ENCODE assay signal across 3 cellular contexts in the genomic region with DNA sequence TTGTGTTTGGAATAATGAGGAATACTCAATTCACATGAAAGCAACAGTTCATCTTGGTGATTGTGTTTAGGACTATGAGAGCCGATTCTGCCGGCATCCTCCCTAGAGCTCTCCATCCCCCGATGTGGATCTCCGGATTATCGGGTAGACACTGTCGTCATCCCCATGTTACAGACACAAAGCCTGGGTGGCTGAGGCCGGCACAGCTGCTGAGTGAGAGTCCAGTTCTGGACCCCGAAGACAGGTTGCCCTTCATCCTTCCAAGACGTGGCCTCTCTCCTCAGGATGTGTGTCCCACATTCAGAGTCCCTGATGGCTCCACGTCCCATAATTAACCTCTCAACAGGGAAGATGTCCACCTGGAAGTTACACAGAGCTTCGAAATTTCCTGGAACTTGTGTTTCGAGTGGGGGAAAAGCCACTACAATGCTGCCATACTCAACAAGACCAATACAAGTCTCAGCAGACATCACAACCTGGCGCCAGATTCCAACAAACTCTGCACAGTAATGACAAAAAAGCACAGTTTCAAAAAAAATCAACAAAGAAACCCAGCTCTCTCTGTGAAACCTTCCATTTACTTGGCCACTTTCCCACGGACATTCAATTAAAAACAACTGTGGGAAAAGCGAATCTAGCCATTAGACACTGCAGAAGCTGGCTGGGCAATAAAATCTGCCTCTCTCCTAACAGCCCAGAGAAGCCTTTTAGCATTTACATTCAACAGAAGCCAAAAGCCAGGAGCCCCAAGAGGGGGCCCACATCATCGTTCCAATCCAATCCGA.
TF ChIP-seq lines count a peak whose summit lies in the region.

No MANE protein-coding gene starts in this region.

TF ChIP-seq in SK-N-SH, 30 proteins besides CTCF, POLR2A, EP300 and RAD21 (continued from another document):
- TF ChIP-seq, protein P1, sequence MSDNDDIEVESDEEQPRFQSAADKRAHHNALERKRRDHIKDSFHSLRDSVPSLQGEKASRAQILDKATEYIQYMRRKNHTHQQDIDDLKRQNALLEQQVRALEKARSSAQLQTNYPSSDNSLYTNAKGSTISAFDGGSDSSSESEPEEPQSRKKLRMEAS (IDR thresholded peaks at IDR 0.05; ENCODE audit: low read depth), result no peak
TF ChIP-seq in SK-N-SH: peak in this region for 3.

TF ChIP-seq in SK-N-SH treated with all-trans-retinoic acid at 6 μM for 48 hours, 23 proteins besides CTCF, POLR2A, EP300 and RAD21 (continued from another document):
- TF ChIP-seq, protein P2, sequence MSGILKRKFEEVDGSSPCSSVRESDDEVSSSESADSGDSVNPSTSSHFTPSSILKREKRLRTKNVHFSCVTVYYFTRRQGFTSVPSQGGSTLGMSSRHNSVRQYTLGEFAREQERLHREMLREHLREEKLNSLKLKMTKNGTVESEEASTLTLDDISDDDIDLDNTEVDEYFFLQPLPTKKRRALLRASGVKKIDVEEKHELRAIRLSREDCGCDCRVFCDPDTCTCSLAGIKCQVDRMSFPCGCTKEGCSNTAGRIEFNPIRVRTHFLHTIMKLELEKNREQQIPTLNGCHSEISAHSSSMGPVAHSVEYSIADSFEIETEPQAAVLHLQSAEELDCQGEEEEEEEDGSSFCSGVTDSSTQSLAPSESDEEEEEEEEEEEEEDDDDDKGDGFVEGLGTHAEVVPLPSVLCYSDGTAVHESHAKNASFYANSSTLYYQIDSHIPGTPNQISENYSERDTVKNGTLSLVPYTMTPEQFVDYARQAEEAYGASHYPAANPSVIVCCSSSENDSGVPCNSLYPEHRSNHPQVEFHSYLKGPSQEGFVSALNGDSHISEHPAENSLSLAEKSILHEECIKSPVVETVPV (CRISPR knock-in tag; IDR thresholded peaks at IDR 0.05), result no peak
TF ChIP-seq in SK-N-SH treated with all-trans-retinoic acid at 6 μM for 48 hours: peak in this region for 0.

TF ChIP-seq in WTC11, 78 proteins besides CTCF, POLR2A, EP300 and RAD21 (continued from another document):
- TF ChIP-seq, protein P3, sequence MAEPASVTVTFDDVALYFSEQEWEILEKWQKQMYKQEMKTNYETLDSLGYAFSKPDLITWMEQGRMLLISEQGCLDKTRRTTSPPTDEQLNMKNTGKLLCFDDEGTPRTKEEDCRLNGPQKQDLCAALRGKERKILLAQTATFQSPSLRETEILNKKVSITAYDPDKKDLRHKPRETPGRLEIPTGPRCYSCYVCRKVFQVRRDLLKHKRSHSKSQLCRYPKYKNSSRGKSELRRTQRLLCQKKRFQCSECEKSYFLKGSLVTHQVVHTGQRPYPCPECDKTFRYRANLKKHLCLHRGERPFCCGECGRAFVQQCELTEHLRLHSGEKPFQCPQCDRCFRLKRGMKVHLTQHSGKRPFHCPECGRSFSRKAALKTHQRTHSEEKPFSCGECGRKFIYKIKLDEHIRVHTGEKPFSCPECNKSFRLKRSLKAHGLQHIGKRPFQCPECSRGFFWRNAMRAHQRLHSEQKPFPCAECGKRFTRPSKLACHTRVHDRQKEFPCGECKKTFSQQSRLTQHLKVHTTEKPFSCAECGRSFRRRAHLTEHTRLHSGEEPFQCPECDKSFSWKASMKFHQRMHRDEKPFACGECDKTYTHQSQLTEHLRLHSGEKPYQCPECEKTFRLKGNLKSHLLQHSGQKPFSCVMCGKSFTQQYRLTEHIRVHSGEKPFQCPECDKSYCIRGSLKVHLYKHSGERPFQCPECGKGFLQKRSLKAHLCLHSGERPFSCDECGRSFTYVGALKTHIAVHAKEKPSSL (CRISPR knock-in tag; conservative IDR thresholded peaks at IDR 0.05), result no peak
- TF ChIP-seq ZBTB21 (CRISPR knock-in tag; IDR thresholded peaks at IDR 0.05; ENCODE audit: borderline replicate concordance), result no peak
TF ChIP-seq in WTC11: peak in this region for 0.
